In the genomic region with DNA sequence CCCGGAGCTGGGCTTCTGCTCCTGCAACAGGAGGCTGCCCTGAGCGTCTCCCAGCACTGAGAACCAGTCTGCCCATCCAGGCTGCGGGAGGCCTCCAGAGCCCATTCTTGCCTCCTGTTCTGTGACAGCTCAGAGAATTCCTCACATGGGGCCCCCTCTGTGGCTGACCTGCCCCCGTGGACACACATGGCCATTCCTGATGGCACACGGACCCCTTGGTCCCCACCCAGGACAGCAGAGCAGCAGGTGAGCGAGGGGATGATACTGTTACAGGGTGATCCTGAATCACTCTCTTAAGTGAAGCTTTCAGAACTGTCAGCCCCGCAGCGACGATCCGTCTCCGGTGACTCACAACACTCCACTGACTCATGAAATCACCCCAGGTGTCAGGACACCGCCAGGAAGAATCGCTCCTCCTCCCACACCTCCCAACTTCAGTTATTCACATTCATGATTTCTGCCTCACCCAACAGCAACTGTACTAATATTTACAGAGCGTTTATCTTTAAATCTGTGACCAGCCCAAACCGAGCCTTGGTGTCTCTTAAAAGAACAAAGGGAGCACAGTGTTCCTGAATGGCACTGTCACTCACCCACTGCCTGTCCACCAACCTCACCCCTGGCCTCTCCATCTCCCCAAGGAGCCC, we compare ENCODE assay signal across 8 cellular contexts. TPM values are rescaled to one million over a fixed set of nuclear protein-coding genes. Genes with fewer than 3 reads are reported as not detected.
A peak's percentile ranks its signal among the peaks of the same experiment; 100 is the strongest.
DNase-seq lines count a peak whose midpoint lies in the region; ATAC-seq and TF ChIP-seq lines count a peak whose summit lies in the region.

No MANE protein-coding gene starts in this region.

- no peak overlapping the region for H3K27ac Mint-ChIP-seq in natural killer cell

- DNase-seq in DMS53 (lab: John Stamatoyannopoulos, UW) (peak; percentile 95), M059J (ENCODE audit: low read depth) (peak; percentile 91), natural killer cell (no peak), NCI-H1105 (lab: John Stamatoyannopoulos, UW) (no peak), tibial nerve (ENCODE audit: low spot score in 2 of 2) (no peak)
- DNase-seq in activated T-cell treated with anti-CD3 and anti-CD28 coated beads, Interleukin-2, amount 50 U/mL, for 48 hours: peak; percentile 58 to 72
- DNase-seq in effector CD8-positive, alpha-beta T cell (lab: John Stamatoyannopoulos, UW): no peak

- TF ChIP-seq CTCF in neural cell (IDR thresholded peaks at IDR 0.05; ENCODE audit: poor library complexity, severe bottlenecking): no peak
- TF ChIP-seq CTCF in natural killer cell (IDR thresholded peaks at IDR 0.05): no peak
- no peak for TF ChIP-seq CTCF in tibial nerve (IDR thresholded peaks at IDR 0.05)

- intact Hi-C loops in natural killer cell (cut with micrococcal nuclease): no loop called here

- H3K9me3 ChIP-seq in neural cell (ENCODE audit: low read length) (no peaks in the 10 kb centered on the region), tibial nerve (no peaks in the 10 kb centered on the region)

- H3K4me2 ChIP-seq in neural cell (ENCODE audit: low read length): no peak overlapping the region

- 70 to 74% methylated on average over 15 of the region's 15 CpGs for WGBS in tibial nerve, 2 donors

- H3K27ac ChIP-seq in neural cell (ENCODE audit: low read length) (peak overlapping the region; percentile 76), tibial nerve (no peak overlapping the region)

- peaks cover 0 to 15% of the 10 kb centered on the region in 2 donors for H3K4me1 Mint-ChIP-seq in natural killer cell

- H3K4me3 ChIP-seq in neural cell (ENCODE audit: low read length) (peak overlapping the region; percentile 43), tibial nerve (no peak overlapping the region)

- no peak for ATAC-seq in natural killer cell

- no peak overlapping the region for H2AFZ ChIP-seq in neural cell (ENCODE audit: low read depth, low read length)

- H3K27me3 ChIP-seq in neural cell (ENCODE audit: insufficient read depth, low read depth, low read length): no peaks in the 10 kb centered on the region
- peaks cover 0 to 28% of the 10 kb centered on the region in 2 donors for H3K27me3 ChIP-seq in tibial nerve

- H3K79me2 ChIP-seq in neural cell (replicated peaks; ENCODE audit: insufficient read depth, low read length): no peaks in the 10 kb centered on the region

- H3K9me2 ChIP-seq in neural cell (ENCODE audit: insufficient read depth, low read length): no peaks in the 10 kb centered on the region

- H3K36me3 Mint-ChIP-seq in natural killer cell: no peaks in the 10 kb centered on the region

- peak; percentile 14 for TF ChIP-seq RAD21 in neural cell (conservative IDR thresholded peaks at IDR 0.05)

- peaks cover 7 to 14% of the 10 kb centered on the region in 2 donors for H3K27me3 Mint-ChIP-seq in natural killer cell (ENCODE audit: low read depth in 2 of 2)

- H3K9me3 Mint-ChIP-seq in natural killer cell: no peaks in the 10 kb centered on the region

- H3F3A ChIP-seq in neural cell (ENCODE audit: insufficient read depth, low read length, poor library complexity, severe bottlenecking): no peaks in the 10 kb centered on the region

- H4K20me1 ChIP-seq in neural cell (ENCODE audit: insufficient read depth): no peaks in the 10 kb centered on the region

- H3K36me3 ChIP-seq in neural cell (ENCODE audit: insufficient read depth, low read length): no peaks in the 10 kb centered on the region
- H3K36me3 ChIP-seq in tibial nerve: no peaks in the 10 kb centered on the region

- peak; percentile 84 for TF ChIP-seq EP300 in neural cell (conservative IDR thresholded peaks at IDR 0.05; ENCODE audit: poor library complexity, severe bottlenecking)
- TF ChIP-seq EP300 in tibial nerve (IDR thresholded peaks at IDR 0.05): no peak

- TF ChIP-seq POLR2A in tibial nerve (IDR thresholded peaks at IDR 0.05): no peak

- H3K4me3 Mint-ChIP-seq in natural killer cell: no peak overlapping the region

- peak overlapping the region; percentile 53 for H3K9ac ChIP-seq in neural cell (ENCODE audit: low read length)

- no peaks in the 10 kb centered on the region for H3K4me1 ChIP-seq in tibial nerve

TF ChIP-seq in neural cell, 6 proteins besides CTCF, POLR2A, EP300 and RAD21:
- peak; percentile 80 for TF ChIP-seq POLR2AphosphoS5 (IDR thresholded peaks at IDR 0.05)
- TF ChIP-seq MXI1 (conservative IDR thresholded peaks at IDR 0.05; ENCODE audit: poor library complexity, severe bottlenecking): no peak
- TF ChIP-seq, protein P1, sequence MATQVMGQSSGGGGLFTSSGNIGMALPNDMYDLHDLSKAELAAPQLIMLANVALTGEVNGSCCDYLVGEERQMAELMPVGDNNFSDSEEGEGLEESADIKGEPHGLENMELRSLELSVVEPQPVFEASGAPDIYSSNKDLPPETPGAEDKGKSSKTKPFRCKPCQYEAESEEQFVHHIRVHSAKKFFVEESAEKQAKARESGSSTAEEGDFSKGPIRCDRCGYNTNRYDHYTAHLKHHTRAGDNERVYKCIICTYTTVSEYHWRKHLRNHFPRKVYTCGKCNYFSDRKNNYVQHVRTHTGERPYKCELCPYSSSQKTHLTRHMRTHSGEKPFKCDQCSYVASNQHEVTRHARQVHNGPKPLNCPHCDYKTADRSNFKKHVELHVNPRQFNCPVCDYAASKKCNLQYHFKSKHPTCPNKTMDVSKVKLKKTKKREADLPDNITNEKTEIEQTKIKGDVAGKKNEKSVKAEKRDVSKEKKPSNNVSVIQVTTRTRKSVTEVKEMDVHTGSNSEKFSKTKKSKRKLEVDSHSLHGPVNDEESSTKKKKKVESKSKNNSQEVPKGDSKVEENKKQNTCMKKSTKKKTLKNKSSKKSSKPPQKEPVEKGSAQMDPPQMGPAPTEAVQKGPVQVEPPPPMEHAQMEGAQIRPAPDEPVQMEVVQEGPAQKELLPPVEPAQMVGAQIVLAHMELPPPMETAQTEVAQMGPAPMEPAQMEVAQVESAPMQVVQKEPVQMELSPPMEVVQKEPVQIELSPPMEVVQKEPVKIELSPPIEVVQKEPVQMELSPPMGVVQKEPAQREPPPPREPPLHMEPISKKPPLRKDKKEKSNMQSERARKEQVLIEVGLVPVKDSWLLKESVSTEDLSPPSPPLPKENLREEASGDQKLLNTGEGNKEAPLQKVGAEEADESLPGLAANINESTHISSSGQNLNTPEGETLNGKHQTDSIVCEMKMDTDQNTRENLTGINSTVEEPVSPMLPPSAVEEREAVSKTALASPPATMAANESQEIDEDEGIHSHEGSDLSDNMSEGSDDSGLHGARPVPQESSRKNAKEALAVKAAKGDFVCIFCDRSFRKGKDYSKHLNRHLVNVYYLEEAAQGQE (IDR thresholded peaks at IDR 0.05; ENCODE audit: borderline replicate concordance): peak; percentile 41
TF ChIP-seq in neural cell: peak in this region for 2.

RNA-seq across cellular contexts. Expression of gene CHD5, which starts 22.5 kb away (rescaled TPM):
- total RNA-seq in M059J (2014; rRNA removed; shearing (Covaris generic)): 0.07 TPM in 1 of 2 replicates, not detected in the other
- 22.0 and 33.7 TPM in 2 replicates for polyA plus RNA-seq in neural cell
- 31.7 and 33.1 TPM in 2 replicates for polyA minus RNA-seq in neural cell
- total RNA-seq in natural killer cell: 1 to 10 TPM in 1 of 3 donors, under 1 TPM in 2; 0.34 to 1.2 (median 0.73) TPM
- under 1 TPM in 1 of 4 donors, not detected in 3; 0.30 TPM for total RNA-seq in tibial nerve

RNA-seq across cellular contexts. Expression of gene RPL22, which starts 41.7 kb away (rescaled TPM):
- 135 and 162 TPM in 2 replicates for total RNA-seq in M059J (2014; rRNA removed; shearing (Covaris generic))
- 275 and 294 TPM in 2 replicates for polyA plus RNA-seq in neural cell
- 180 and 190 TPM in 2 replicates for polyA minus RNA-seq in neural cell
- total RNA-seq in natural killer cell (100 to 1,000 TPM; 210 to 239 (median 228) TPM), tibial nerve (100 to 1,000 TPM; 142 to 235 (median 159) TPM)

RNA-seq across cellular contexts. Expression of gene RNF207, which starts 48.3 kb away (rescaled TPM):
- 0.91 and 3.9 TPM in 2 replicates for total RNA-seq in M059J (2014; rRNA removed; shearing (Covaris generic))
- 1.7 and 3.5 TPM in 2 replicates for polyA plus RNA-seq in neural cell
- polyA minus RNA-seq in neural cell: 1.9 TPM in 2 replicates
- total RNA-seq in natural killer cell (1 to 10 TPM; 2.1 to 5.5 (median 2.3) TPM), tibial nerve (100 to 1,000 TPM in 1 of 4 donors, 10 to 100 TPM in 3; 22.3 to 128 (median 42.3) TPM)

Comparison
In these comparisons a context has a peak if more than half of its experiments do, and no peak if none do; other contexts are left out.
1. DNase-seq: peak in DMS53 (single experiment), M059J (single experiment) and activated T-cell treated with anti-CD3 and anti-CD28 coated beads, Interleukin-2, amount 50 U/mL, for 48 hours (2 of 2); none in natural killer cell (single experiment), NCI-H1105 (single experiment), effector CD8-positive, alpha-beta T cell (single experiment) and tibial nerve (0 of 2).